Comparison of ENCODE assay signal across 17 cellular contexts in genomic region chr10:132940791-132941465, GRCh38. TPM values are rescaled to one million over a fixed set of nuclear protein-coding genes. Genes with fewer than 3 reads are reported as not detected.
DNase-seq lines count a peak whose midpoint lies in the region; ATAC-seq, FAIRE-seq and TF ChIP-seq lines count a peak whose summit lies in the region.
"Had no signal": no experiment of that assay in that cellular context is flagged by ENCODE, and none has a peak within 500 bp of the region (broad histone marks: within the 10 kb centered on the region; RNA-seq: fewer than 3 reads in every experiment).

No MANE protein-coding gene starts in this region.

- H3K27me3 ChIP-seq in GM12878 (replicated peaks in 1 of 2; ENCODE audit: control insufficient read depth in 2 of 2, insufficient read depth in 2 of 2, low read length in 1 of 2) (peaks cover 0 to 2% of the 10 kb centered on the region in 2 experiments; a peak in 2 of 4 replicates), neuronal stem cell (ENCODE audit: control insufficient read depth in 3 of 3, insufficient read depth in 3 of 3, low read depth in 1 of 3, low read length in 3 of 3) (peaks cover 0 to 24% (median 0%) of the 10 kb centered on the region in 3 experiments), mesenchymal stem cell (ENCODE audit: control insufficient read depth in 1 of 2, insufficient read depth in 1 of 2, low read length in 2 of 2) (peaks cover 17 to 80% of the 10 kb centered on the region in 2 experiments), foreskin keratinocyte (peaks cover 6% of the 10 kb centered on the region)
- H3K27me3 ChIP-seq: pancreas had no signal

- 48% methylated on average over 28 of the region's 28 CpGs for WGBS in GM12878 (ENCODE audit: insufficient coverage, insufficient replicate concordance, low lambda C conversion rate, missing lambda C conversion rate)
- WGBS in neuronal stem cell (ENCODE audit: extremely low coverage in 2 of 2, insufficient read length in 2 of 2, insufficient replicate concordance in 1 of 2), 2 donors, result no CpG with 5 or more reads among the region's 28 CpGs
- WGBS in mesenchymal stem cell, result 95% methylated on average over 27 of the region's 28 CpGs

- H4K8ac ChIP-seq in neuronal stem cell (ENCODE audit: low read depth, low read length) (no peak overlapping the region), mesenchymal stem cell (ENCODE audit: low read length) (no peak overlapping the region)

- no peaks in the 10 kb centered on the region for H3K9me3 ChIP-seq in GM12878 (replicated peaks; ENCODE audit: control insufficient read depth, insufficient read depth, low read length)
- H3K9me3 ChIP-seq in neuronal stem cell (replicated peaks in 1 of 2; ENCODE audit: control insufficient read depth in 2 of 2, insufficient read depth in 1 of 2, low read depth in 1 of 2, low read length in 2 of 2), result no peaks in the 10 kb centered on the region
- no peaks in the 10 kb centered on the region for H3K9me3 ChIP-seq in mesenchymal stem cell (ENCODE audit: control insufficient read depth, low read length)
- H3K9me3 ChIP-seq: pancreas had no signal

- H3K79me1 ChIP-seq in neuronal stem cell (ENCODE audit: low read depth, low read length) (peaks cover 3% of the 10 kb centered on the region), mesenchymal stem cell (replicated peaks; ENCODE audit: low read length, poor library complexity, severe bottlenecking) (no peaks in the 10 kb centered on the region)

- peak; percentile 27 for ATAC-seq in GM21529 (IDR thresholded peaks at IDR 0.05; ENCODE audit: unreplicated experiment)
- peak; percentile 14; the same call in 1 of the 3 replicates for ATAC-seq in GM12878
- ATAC-seq in HG03045 (IDR thresholded peaks at IDR 0.05; ENCODE audit: unreplicated experiment), result no peak
- no peak for ATAC-seq in foreskin keratinocyte

- RAD21 ChIA-PET in GM12878 (lab: Charles Lee; ENCODE audit: unreplicated experiment), result no interaction called here

- peak overlapping the region; percentile 70 for H3K23ac ChIP-seq in neuronal stem cell (ENCODE audit: low read depth, low read length, poor library complexity)
- no peak overlapping the region for H3K23ac ChIP-seq in mesenchymal stem cell (ENCODE audit: low read length in 2 of 2)

- POLR2A ChIA-PET in GM12878 (lab: Charles Lee), result no interaction called here

- no peaks in the 10 kb centered on the region for H4K20me1 ChIP-seq in GM12878 (ENCODE audit: control insufficient read depth, insufficient read depth)

- H2BK12ac ChIP-seq in neuronal stem cell (ENCODE audit: low read length) (no peak overlapping the region), mesenchymal stem cell (ENCODE audit: low read length in 2 of 2) (no peak overlapping the region)

- H3K27ac ChIP-seq in GM12878 (ENCODE audit: control insufficient read depth, insufficient read depth), result no peak overlapping the region
- H3K27ac ChIP-seq in neuronal stem cell (replicated peaks; ENCODE audit: low read length), result no peak overlapping the region
- no peak overlapping the region for H3K27ac ChIP-seq in mesenchymal stem cell (ENCODE audit: low read length, poor library complexity, severe bottlenecking)
- H3K27ac ChIP-seq in foreskin keratinocyte, result no peak overlapping the region
- H3K27ac ChIP-seq: epithelial cell of prostate, GM23248, pancreas had no signal

- no peak overlapping the region for H2BK15ac ChIP-seq in neuronal stem cell (ENCODE audit: low read length)
- no peak overlapping the region for H2BK15ac ChIP-seq in mesenchymal stem cell (ENCODE audit: low read depth, poor library complexity, severe bottlenecking)

- intact Hi-C loops in GM12878 (cut with micrococcal nuclease; ENCODE audit: unreplicated experiment), result no loop called here

- no peak overlapping the region for H2AFZ ChIP-seq in GM12878 (ENCODE audit: control insufficient read depth, low read depth, low read length)
- no peak overlapping the region for H2AFZ ChIP-seq in neuronal stem cell (ENCODE audit: low read length)
- H2AFZ ChIP-seq in mesenchymal stem cell (ENCODE audit: low read depth, low read length), result no peak overlapping the region
- H2AFZ ChIP-seq: GM23248 had no signal

- H3K4me3 ChIP-seq in GM12865 (ENCODE audit: low read depth, low read length), result no peak overlapping the region
- no peak overlapping the region for H3K4me3 ChIP-seq in GM12878
- H3K4me3 ChIP-seq in neuronal stem cell (ENCODE audit: low read length in 2 of 2), result peak overlapping the region in 1 of 2 donors; percentile 56
- H3K4me3 ChIP-seq in mesenchymal stem cell (ENCODE audit: insufficient read depth in 1 of 2, low read depth in 1 of 2, low read length in 2 of 2), result peak overlapping the region in 1 of 2 experiments; percentile 22
- H3K4me3 ChIP-seq: GM23248 had no signal

- H3K4me1 ChIP-seq in GM12878 (ENCODE audit: control insufficient read depth, insufficient read depth, low read length) (peaks cover 10% of the 10 kb centered on the region), neuronal stem cell (ENCODE audit: control insufficient read depth in 2 of 2, insufficient read depth in 1 of 2, low read depth in 1 of 2, low read length in 2 of 2) (peaks cover 5 to 6% of the 10 kb centered on the region in 2 donors), mesenchymal stem cell (ENCODE audit: control insufficient read depth, insufficient read depth, low read depth, low read length) (peaks cover 14% of the 10 kb centered on the region), foreskin keratinocyte (no peaks in the 10 kb centered on the region)

- H2BK5ac ChIP-seq in neuronal stem cell (ENCODE audit: low read length) (no peak overlapping the region), mesenchymal stem cell (ENCODE audit: low read depth, low read length, poor library complexity, severe bottlenecking) (no peak overlapping the region)

- TF ChIP-seq POLR2A in GM12878 (IDR thresholded peaks at IDR 0.05; ENCODE audit: low read depth, low read length) (no peak), GM12892 (IDR thresholded peaks at IDR 0.05; ENCODE audit: low read depth, low read length) (no peak)

- no peak overlapping the region for H3K4ac ChIP-seq in neuronal stem cell (ENCODE audit: low read length)
- no peak overlapping the region for H3K4ac ChIP-seq in mesenchymal stem cell (ENCODE audit: low read depth in 1 of 2, low read length in 2 of 2)

- TF ChIP-seq CTCF in GM12865 (IDR thresholded peaks at IDR 0.05; ENCODE audit: insufficient read depth, low read depth, low read length, missing control alignments) (no peak), GM12878 (IDR thresholded peaks at IDR 0.05 in 2 of 3, conservative IDR thresholded peaks at IDR 0.05 in 1 of 3; ENCODE audit: control insufficient read depth in 2 of 3, extremely low read depth in 1 of 3, insufficient read depth in 1 of 3, low read depth in 3 of 3, low read length in 3 of 3) (no peak), foreskin keratinocyte (conservative IDR thresholded peaks at IDR 0.05) (no peak)

- H4K91ac ChIP-seq in neuronal stem cell (ENCODE audit: low read depth, low read length, poor library complexity) (no peak overlapping the region), mesenchymal stem cell (ENCODE audit: low read length) (no peak overlapping the region)

- no peak overlapping the region for H3K18ac ChIP-seq in neuronal stem cell (ENCODE audit: low read length)
- no peak overlapping the region for H3K18ac ChIP-seq in mesenchymal stem cell (ENCODE audit: low read depth in 1 of 2, low read length in 2 of 2)

- H2BK120ac ChIP-seq in neuronal stem cell (ENCODE audit: low read depth, low read length) (no peak overlapping the region), mesenchymal stem cell (ENCODE audit: low read depth, low read length) (no peak overlapping the region)

- H3K14ac ChIP-seq in neuronal stem cell (ENCODE audit: low read length), result no peak overlapping the region
- H3K14ac ChIP-seq in mesenchymal stem cell (ENCODE audit: low read length in 2 of 2), result no peak overlapping the region

- BruUV-seq in GM12878 (replicated peaks; lab: Mats Ljungman, UMichigan), result no TSS peak

- SMC1A ChIA-PET in GM12878 (lab: Charles Lee; ENCODE audit: uncharacterized antibody, unreplicated experiment), result no interaction called here

- H3K9ac ChIP-seq in GM12878 (ENCODE audit: control insufficient read depth, insufficient read depth, low read length), result no peak overlapping the region
- H3K9ac ChIP-seq in neuronal stem cell (ENCODE audit: low read depth, low read length, poor library complexity), result no peak overlapping the region
- H3K9ac ChIP-seq in mesenchymal stem cell (ENCODE audit: low read length), result no peak overlapping the region
- H3K9ac ChIP-seq: GM23248 had no signal

- H3K36me3 ChIP-seq in GM12878 (ENCODE audit: control insufficient read depth in 2 of 2, insufficient read depth in 2 of 2, low read length in 1 of 2) (no peaks in the 10 kb centered on the region), neuronal stem cell (replicated peaks in 1 of 2; ENCODE audit: control insufficient read depth in 2 of 2, insufficient read depth in 2 of 2, low read length in 2 of 2) (no peaks in the 10 kb centered on the region), mesenchymal stem cell (ENCODE audit: control insufficient read depth in 1 of 2, insufficient read depth in 2 of 2, low read depth in 1 of 2, low read length in 2 of 2) (peaks cover 0 to 13% of the 10 kb centered on the region in 2 experiments)
- H3K36me3 ChIP-seq: pancreas had no signal

- no peak for TF ChIP-seq EP300 in GM12878 (IDR thresholded peaks at IDR 0.05; ENCODE audit: borderline replicate concordance in 1 of 2, control insufficient read depth in 1 of 2, low read depth in 2 of 2, low read length in 2 of 2)

- CTCF ChIA-PET in GM12878 (lab: Yijun Ruan, JAX), result interaction anchor here (1.1 kb wide), 2 partner anchors 37 to 134 kb away, joined by 3 read pairs; no protein-coding TSS in a partner anchor

- FAIRE-seq in GM12878 (lab: Jason Lieb, UNC) (no peak), GM12892 (lab: Jason Lieb, UNC) (no peak)
- FAIRE-seq: frontal cortex, pancreas, TTC549 had no signal

- no peak overlapping the region; the same call in 1 of the 2 replicates for H3K4me2 ChIP-seq in GM12878 (ENCODE audit: control insufficient read depth, insufficient read depth)
- no peak overlapping the region for H3K4me2 ChIP-seq in neuronal stem cell (ENCODE audit: insufficient read depth, low read length, poor library complexity, severe bottlenecking)
- H3K4me2 ChIP-seq in mesenchymal stem cell (ENCODE audit: low read length, poor library complexity, severe bottlenecking), result no peak overlapping the region

- H2AK5ac ChIP-seq in neuronal stem cell (ENCODE audit: low read depth, low read length), result no peak overlapping the region
- no peak overlapping the region for H2AK5ac ChIP-seq in mesenchymal stem cell (ENCODE audit: low read length, severe bottlenecking)

- DNase-seq in GM12865 (ENCODE audit: low read depth), result peak; percentile 16
- no peak for DNase-seq in GM12878 (ENCODE audit: low read depth, low spot score)
- no peak for DNase-seq in neuronal stem cell (ENCODE audit: low spot score)
- no peak for DNase-seq in GM12892 (ENCODE audit: insufficient read length)
- DNase-seq in mesenchymal stem cell, result no peak
- DNase-seq in foreskin keratinocyte, result no peak
- DNase-seq: activated CD4-positive, alpha-beta T cell treated with anti-CD3 and anti-CD28 coated beads, Interleukin-2, amount 50 U/mL, for 1 hour; NCI-H2081; SW 1271 had no signal

- TF ChIP-seq RAD21 in GM12878 (IDR thresholded peaks at IDR 0.05; ENCODE audit: insufficient read depth, low read depth, low read length), result no peak

- no peaks in the 10 kb centered on the region for H3K79me2 ChIP-seq in GM12878 (ENCODE audit: control insufficient read depth, insufficient read depth, low read length)

- in situ Hi-C loops in GM12878 (cut with MboI), result no loop called here

RNA-seq across cellular contexts. Expression of gene CFAP46, which starts 1.4 kb away (rescaled TPM):
- not detected in 2 replicates for total RNA-seq in GM12878 (2013; cell fraction: nucleolus; rRNA removed)
- not detected in 2 replicates for total RNA-seq in GM12878 (2014; rRNA removed)
- total RNA-seq in GM12878 (2014; rRNA removed; fragmentation: Illumina TruSeq; extraction: Trizol), result not detected in 2 replicates
- total RNA-seq in GM12878 (2021), result not detected in 2 replicates
- not detected for polyA plus RNA-seq in GM12878 (2011; ENCODE audit: low read depth)
- 0.01 TPM in 1 of 2 replicates, not detected in the other for polyA plus RNA-seq in GM12878 (2011; rRNA removed)
- 0.03 TPM in 2 replicates for polyA plus RNA-seq in GM12878 (2011; cell fraction: cytosol; rRNA removed)
- polyA plus RNA-seq in GM12878 (2011; cell fraction: nucleus; rRNA removed), result 0.07 and 0.22 TPM in 2 replicates
- 0.19 and 0.39 TPM in 2 replicates for polyA plus RNA-seq in GM12878 (2012)
- polyA plus RNA-seq in GM12878 (2014; fragmentation: Illumina TruSeq; extraction: Trizol), result not detected in 2 replicates
- polyA plus RNA-seq in GM12878 (2014; fragmentation: Nextera tagmentation; extraction: Ambion mirVana), result not detected
- 0.18 TPM in 1 of 2 replicates, not detected in the other for polyA plus RNA-seq in GM12878 (2014; rRNA removed)
- polyA plus RNA-seq in GM12878 (2016; fragmentation: Nextera tagmentation; extraction: Ambion mirVana), result under 1 TPM in 1 of 2 experiments, not detected in 1; 0.03 TPM
- polyA minus RNA-seq in GM12878 (2011; rRNA and poly(A)+ RNA removed), result 0.10 TPM in 1 of 2 replicates, not detected in the other
- polyA minus RNA-seq in GM12878 (2011; cell fraction: cytosol; rRNA and poly(A)+ RNA removed), result not detected in 2 replicates
- polyA minus RNA-seq in GM12878 (2011; cell fraction: nucleus; rRNA and poly(A)+ RNA removed), result 0.12 and 0.48 TPM in 2 replicates
- polyA plus RNA-seq in neuronal stem cell (2013, experiment 1 of 2), result 1.5 TPM
- 1.4 TPM for polyA plus RNA-seq in neuronal stem cell (2013, experiment 2 of 2)
- not detected for polyA plus RNA-seq in GM12892 (2012; ENCODE audit: missing spikeins)
- polyA plus RNA-seq in mesenchymal stem cell (2013, experiment 1 of 2), result 1.2 TPM
- polyA plus RNA-seq in mesenchymal stem cell (2013, experiment 2 of 2), result 1.6 TPM
- total RNA-seq in foreskin keratinocyte, result 1.8 and 2.1 TPM in 2 replicates
- 1.5 and 1.7 TPM in 2 replicates for polyA plus RNA-seq in foreskin keratinocyte
- total RNA-seq: skeletal muscle tissue had no signal

Comparison
In these comparisons a context has a peak if more than half of its experiments do, and no peak if none do; other contexts are left out.
1. ATAC-seq: peak in GM21529 (single experiment) and GM12878 (single experiment); none in HG03045 (single experiment) and foreskin keratinocyte (single experiment).